Comparison of ENCODE assay signal across 19 cellular contexts in the genomic region with DNA sequence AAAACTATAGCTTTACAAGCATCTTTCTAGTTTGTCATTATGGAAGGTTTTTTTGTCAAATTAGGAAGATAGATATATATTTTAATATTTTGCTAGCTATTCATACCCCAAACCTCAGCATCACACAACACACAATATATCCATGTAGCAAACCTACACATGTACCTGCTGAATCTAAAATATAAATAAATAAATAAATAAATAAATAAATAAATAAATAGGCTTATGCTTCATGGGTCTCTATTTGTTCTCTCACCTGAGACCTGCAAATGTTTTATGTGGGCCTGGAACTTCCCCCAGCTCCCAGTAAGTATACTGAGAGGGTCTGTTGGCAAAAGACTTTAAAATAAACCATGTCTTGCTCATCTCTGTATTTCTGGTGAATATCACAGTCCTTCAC.
DNase-seq lines count a peak whose midpoint lies in the region; ATAC-seq, FAIRE-seq and TF ChIP-seq lines count a peak whose summit lies in the region.
"Had no signal": no experiment of that assay in that cellular context is flagged by ENCODE, and none has a peak within 500 bp of the region (broad histone marks: within the 10 kb centered on the region; RNA-seq: fewer than 3 reads in every experiment).

No MANE protein-coding gene starts in this region.

- H3K4me3 ChIP-seq in A549 (no peak overlapping the region), BLaER1 (no peak overlapping the region), HEK293 (ENCODE audit: low read depth, low read length) (no peak overlapping the region), foreskin fibroblast (ENCODE audit: low read depth in 1 of 2, low read length in 2 of 2) (no peak overlapping the region)

- H3K27me3 ChIP-seq in BLaER1, result no peaks in the 10 kb centered on the region

- H3K9me3 ChIP-seq in A549 (no peaks in the 10 kb centered on the region), BLaER1 (peaks cover 10% of the 10 kb centered on the region; the same call in 1 of the 2 replicates), HEK293 (ENCODE audit: control insufficient read depth, insufficient read depth, low read depth, low read length) (no peaks in the 10 kb centered on the region)
- H3K9me3 ChIP-seq: Caco-2 had no signal

- no peak for DNase-seq in A549 (ENCODE audit: low read depth in 1 of 2, low spot score in 1 of 2)
- DNase-seq in foreskin fibroblast, result no peak
- DNase-seq: 8988T; AML-193; Caco-2; Calu3; CD4-positive, alpha-beta T cell; CD8-positive, alpha-beta T cell; DMS79 treated with DMSO at 0.1 percent for 48 hours; GF-D8 had no signal

- TF ChIP-seq POLR2A in A549 (IDR thresholded peaks at IDR 0.05; ENCODE audit: low read length), result no peak

- no peaks in the 10 kb centered on the region for H3K36me3 ChIP-seq in BLaER1
- no peaks in the 10 kb centered on the region for H3K36me3 ChIP-seq in HEK293 (ENCODE audit: control insufficient read depth in 2 of 2, insufficient read depth in 1 of 2, low read length in 2 of 2)

- no peak for TF ChIP-seq EP300 in A549 (IDR thresholded peaks at IDR 0.05)

- H3K9ac ChIP-seq in BLaER1, result no peak overlapping the region

- FAIRE-seq in A549 (lab: Jason Lieb, UNC), result no peak
- FAIRE-seq: A204.1, D721Med, G401.6, GM12891, GM19239 had no signal

- H3K4me2 ChIP-seq in A549 (no peak overlapping the region), BLaER1 (peak overlapping the region; percentile 58)

- no peak overlapping the region for H3K27ac ChIP-seq in A549
- no peak overlapping the region for H3K27ac ChIP-seq in BLaER1
- no peak overlapping the region for H3K27ac ChIP-seq in HEK293 (ENCODE audit: extremely low read depth, low read depth, low read length)
- H3K27ac ChIP-seq: C4-2B had no signal

- ATAC-seq in A549 (no peak), HG02763 (IDR thresholded peaks at IDR 0.05; ENCODE audit: unreplicated experiment) (no peak)
- ATAC-seq: CD8-positive, alpha-beta T cell had no signal

- H4K20me1 ChIP-seq in BLaER1, result no peaks in the 10 kb centered on the region

- CTCF ChIA-PET in A549 (lab: Yijun Ruan, JAX) (interaction anchor here (1.0 kb wide), 1 partner anchor 10 kb away, joined by 3 read pairs; no protein-coding TSS in a partner anchor), HEK293 (lab: Yijun Ruan, JAX) (interaction anchor here (2.2 kb wide), 1 partner anchor 53 kb away, joined by 5 read pairs; no protein-coding TSS in a partner anchor)

- no peak for TF ChIP-seq RAD21 in A549 (conservative IDR thresholded peaks at IDR 0.05 in 1 of 2, IDR thresholded peaks at IDR 0.05 in 1 of 2)

- TF ChIP-seq CTCF in A549 (IDR thresholded peaks at IDR 0.05) (no peak), HEK293 (tag by site-specific recombination; IDR thresholded peaks at IDR 0.05) (no peak), foreskin fibroblast (IDR thresholded peaks at IDR 0.05; ENCODE audit: low read depth, low read length) (no peak)

- H3K4me1 ChIP-seq in A549 (no peaks in the 10 kb centered on the region), BLaER1 (peaks cover 23% of the 10 kb centered on the region), HEK293 (ENCODE audit: control insufficient read depth, insufficient read depth, low read length) (no peaks in the 10 kb centered on the region)
- H3K4me1 ChIP-seq: Caco-2 had no signal

- POLR2A ChIA-PET in A549 (lab: Yijun Ruan, JAX), result no interaction called here
- POLR2A ChIA-PET in HEK293 (lab: Yijun Ruan, JAX), result no interaction called here

TF ChIP-seq in A549, 52 proteins besides CTCF, POLR2A, EP300 and RAD21:
- no peak for TF ChIP-seq TP53 (CRISPR knock-in tag; IDR thresholded peaks at IDR 0.05)
- TF ChIP-seq ZC3H11A (IDR thresholded peaks at IDR 0.05), result peak; percentile 57

TF ChIP-seq in HEK293, 187 proteins besides CTCF, POLR2A, EP300 and RAD21 (continues in another document):
- TF ChIP-seq ZBTB11 (tag by site-specific recombination; conservative IDR thresholded peaks at IDR 0.05; ENCODE audit: low read depth), result peak; percentile 60
- TF ChIP-seq ZXDB (tag by site-specific recombination; IDR thresholded peaks at IDR 0.05), result 0 out of 2 replicates have a peak, but pooled peaks have one; percentile 17
- peak; percentile 56 for TF ChIP-seq ZBTB8A (tag by site-specific recombination; IDR thresholded peaks at IDR 0.05)
- 0 out of 2 replicates have a peak, but pooled peaks have one; percentile 34 for TF ChIP-seq ZNF560 (tag by site-specific recombination; IDR thresholded peaks at IDR 0.05; ENCODE audit: borderline replicate concordance)
- TF ChIP-seq, protein P1, sequence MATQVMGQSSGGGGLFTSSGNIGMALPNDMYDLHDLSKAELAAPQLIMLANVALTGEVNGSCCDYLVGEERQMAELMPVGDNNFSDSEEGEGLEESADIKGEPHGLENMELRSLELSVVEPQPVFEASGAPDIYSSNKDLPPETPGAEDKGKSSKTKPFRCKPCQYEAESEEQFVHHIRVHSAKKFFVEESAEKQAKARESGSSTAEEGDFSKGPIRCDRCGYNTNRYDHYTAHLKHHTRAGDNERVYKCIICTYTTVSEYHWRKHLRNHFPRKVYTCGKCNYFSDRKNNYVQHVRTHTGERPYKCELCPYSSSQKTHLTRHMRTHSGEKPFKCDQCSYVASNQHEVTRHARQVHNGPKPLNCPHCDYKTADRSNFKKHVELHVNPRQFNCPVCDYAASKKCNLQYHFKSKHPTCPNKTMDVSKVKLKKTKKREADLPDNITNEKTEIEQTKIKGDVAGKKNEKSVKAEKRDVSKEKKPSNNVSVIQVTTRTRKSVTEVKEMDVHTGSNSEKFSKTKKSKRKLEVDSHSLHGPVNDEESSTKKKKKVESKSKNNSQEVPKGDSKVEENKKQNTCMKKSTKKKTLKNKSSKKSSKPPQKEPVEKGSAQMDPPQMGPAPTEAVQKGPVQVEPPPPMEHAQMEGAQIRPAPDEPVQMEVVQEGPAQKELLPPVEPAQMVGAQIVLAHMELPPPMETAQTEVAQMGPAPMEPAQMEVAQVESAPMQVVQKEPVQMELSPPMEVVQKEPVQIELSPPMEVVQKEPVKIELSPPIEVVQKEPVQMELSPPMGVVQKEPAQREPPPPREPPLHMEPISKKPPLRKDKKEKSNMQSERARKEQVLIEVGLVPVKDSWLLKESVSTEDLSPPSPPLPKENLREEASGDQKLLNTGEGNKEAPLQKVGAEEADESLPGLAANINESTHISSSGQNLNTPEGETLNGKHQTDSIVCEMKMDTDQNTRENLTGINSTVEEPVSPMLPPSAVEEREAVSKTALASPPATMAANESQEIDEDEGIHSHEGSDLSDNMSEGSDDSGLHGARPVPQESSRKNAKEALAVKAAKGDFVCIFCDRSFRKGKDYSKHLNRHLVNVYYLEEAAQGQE (tag by site-specific recombination; IDR thresholded peaks at IDR 0.05), result peak; percentile 50; the same call in 1 of the 2 replicates
- TF ChIP-seq KLF1 (tag by site-specific recombination; IDR thresholded peaks at IDR 0.05), result no peak
- TF ChIP-seq ZNF394 (tag by site-specific recombination; IDR thresholded peaks at IDR 0.05; ENCODE audit: borderline replicate concordance), result peak; percentile 79; the same call in 1 of the 2 replicates
- TF ChIP-seq ZNF510 (tag by site-specific recombination; IDR thresholded peaks at IDR 0.05; ENCODE audit: insufficient replicate concordance), result peak; percentile 28
- 0 out of 2 replicates have a peak, but pooled peaks have one; percentile 31 for TF ChIP-seq ZNF629 (tag by site-specific recombination; IDR thresholded peaks at IDR 0.05)
- peak; percentile 70 for TF ChIP-seq ZNF555 (tag by site-specific recombination; conservative IDR thresholded peaks at IDR 0.05)
- TF ChIP-seq MYNN (tag by site-specific recombination; IDR thresholded peaks at IDR 0.05; ENCODE audit: borderline replicate concordance), result no peak
- peak; percentile 54 for TF ChIP-seq ZNF623 (tag by site-specific recombination; IDR thresholded peaks at IDR 0.05)
- TF ChIP-seq ZNF266 (tag by site-specific recombination; IDR thresholded peaks at IDR 0.05; ENCODE audit: low read depth), result peak; percentile 30; the same call in 1 of the 2 replicates
- TF ChIP-seq TRIM28 (IDR thresholded peaks at IDR 0.05; ENCODE audit: borderline replicate concordance, low read length), result no peak
- no peak for TF ChIP-seq ZSCAN23 (tag by site-specific recombination; IDR thresholded peaks at IDR 0.05)
- TF ChIP-seq ZNF324 (tag by site-specific recombination; IDR thresholded peaks at IDR 0.05), result no peak
